Comparison of ENCODE assay signal across 12 cellular contexts in the genomic region with DNA sequence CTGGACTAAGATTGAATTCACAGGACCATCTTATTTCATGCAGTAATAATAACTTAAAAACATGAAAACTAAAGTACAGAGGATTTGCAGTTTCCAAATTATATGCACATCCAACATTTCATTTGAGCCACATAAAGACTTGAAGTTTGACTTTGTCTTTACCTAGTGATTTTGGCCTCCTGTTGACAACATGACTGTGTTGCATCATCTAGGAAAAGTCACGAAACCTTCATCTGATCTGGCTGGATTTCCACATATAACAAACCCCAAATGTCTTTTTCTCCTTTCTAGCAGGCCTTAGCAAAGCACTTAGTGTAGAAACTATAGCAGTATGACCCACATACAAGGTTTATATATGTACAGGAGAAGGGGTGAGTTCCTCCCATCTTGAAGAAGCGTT.
"Had no signal": no experiment of that assay in that cellular context is flagged by ENCODE, and none has a peak within 500 bp of the region (broad histone marks: within the 10 kb centered on the region; RNA-seq: fewer than 3 reads in every experiment).

No MANE protein-coding gene starts in this region.

- H3K4me3 ChIP-seq: body of pancreas, dorsolateral prefrontal cortex, tibial artery had no signal

- H3K36me3 ChIP-seq: tibial artery had no signal

- H3K9me3 ChIP-seq: body of pancreas, tibial artery had no signal

- DNase-seq: activated CD4-positive, alpha-beta memory T cell treated with anti-CD3 and anti-CD28 coated beads for 36 hours; activated CD4-positive, alpha-beta T cell treated with anti-CD3 and anti-CD28 coated beads for 4 hours; activated gamma-delta T cell treated with Interleukin-2 at 50 U/mL for 16 hours; activated T-cell treated with anti-CD3 and anti-CD28 coated beads for 4 hours; body of pancreas; dorsolateral prefrontal cortex; midbrain; occipital lobe; stimulated activated CD4-positive, alpha-beta T cell treated with anti-CD3 and anti-CD28 coated beads, Interleukin-2, amount 100 ng/mL, for 24 hours; stimulated activated naive CD8-positive, alpha-beta T cell treated with anti-CD3 and anti-CD28 coated beads, Interleukin-15, Interleukin-2, amounts not matched to agents 100 U/mL and 50 U/mL, for 24 hours; substantia nigra; tibial artery had no signal

- H3K27ac ChIP-seq: body of pancreas, tibial artery had no signal

- H3K4me1 ChIP-seq: body of pancreas, tibial artery had no signal

- H3K27me3 ChIP-seq: body of pancreas, dorsolateral prefrontal cortex, tibial artery had no signal
